ENCODE assay signal across 2 cellular contexts in genomic region chr4:20020049-20020448, GRCh38.
TF ChIP-seq lines count a peak whose summit lies in the region.

No MANE protein-coding gene starts in this region.

TF ChIP-seq in IMR-90, 13 proteins besides CTCF, POLR2A, EP300 and RAD21:
- TF ChIP-seq RFX5 (IDR thresholded peaks at IDR 0.05; ENCODE audit: low read depth, low read length) (no peak), BHLHE40 (IDR thresholded peaks at IDR 0.05; ENCODE audit: low read depth, low read length) (no peak), ELK1 (IDR thresholded peaks at IDR 0.05; ENCODE audit: borderline replicate concordance, low read depth, low read length) (no peak), CEBPB (IDR thresholded peaks at IDR 0.05; ENCODE audit: low read depth, low read length) (no peak), MXI1 (IDR thresholded peaks at IDR 0.05; ENCODE audit: borderline replicate concordance, low read depth, low read length) (no peak), SMC3 (IDR thresholded peaks at IDR 0.05; ENCODE audit: low read depth, low read length) (no peak), NFE2L2 (IDR thresholded peaks at IDR 0.05; ENCODE audit: low read depth, low read length) (no peak), CHD1 (IDR thresholded peaks at IDR 0.05; ENCODE audit: low read depth, low read length) (no peak), USF2 (IDR thresholded peaks at IDR 0.05; ENCODE audit: low read depth, low read length) (no peak)

TF ChIP-seq in GM23338, 12 proteins besides CTCF, POLR2A, EP300 and RAD21:
- no peak for TF ChIP-seq REST (IDR thresholded peaks at IDR 0.05; ENCODE audit: unreplicated experiment)
- no peak for TF ChIP-seq ZNF462 (CRISPR knock-in tag; IDR thresholded peaks at IDR 0.05)
- TF ChIP-seq ETS1 (IDR thresholded peaks at IDR 0.05): no peak
- no peak for TF ChIP-seq EZH2 (IDR thresholded peaks at IDR 0.05; ENCODE audit: low read depth, unreplicated experiment)
- TF ChIP-seq EZH2phosphoT487 (IDR thresholded peaks at IDR 0.05; ENCODE audit: unreplicated experiment): no peak
